In genomic region chr4:11783588-11783987, GRCh38 we compare ENCODE assay signal across 26 cellular contexts.
"Had no signal": no experiment of that assay in that cellular context is flagged by ENCODE, and none has a peak within 500 bp of the region (broad histone marks: within the 10 kb centered on the region; RNA-seq: fewer than 3 reads in every experiment).

No MANE protein-coding gene starts in this region.

- H3K27ac Mint-ChIP-seq: immature natural killer cell; memory B cell; naive thymus-derived CD4-positive, alpha-beta T cell; natural killer cell treated with Interleukin-12 subunit alpha and Interleukin-12 subunit beta and Interleukin-15 and Interleukin-18, amount 100 ng/mL, for 72 hours; progenitor cell of endocrine pancreas; stimulated activated naive B cell treated with anti-CD40 and anti-IgM and Interleukin-4, amounts not matched to agents 10 μg/mL and 1 μg/mL and 100 μg/mL, for 72 hours had no signal

- H3K4me3 ChIP-seq: left ventricle myocardium inferior, lung, mucosa of descending colon, ovary, right atrium auricular region, right lobe of liver, stomach, testis, thyroid gland, upper lobe of right lung had no signal

- H3K27me3 ChIP-seq: ovary, right atrium auricular region, right lobe of liver, stomach, testis, thyroid gland, upper lobe of right lung had no signal

- H3K4me1 ChIP-seq: left ventricle myocardium inferior, right atrium auricular region, right lobe of liver, stomach, testis, thyroid gland, upper lobe of right lung had no signal

- H3K9me3 ChIP-seq: left ventricle myocardium inferior, mucosa of descending colon, ovary, right atrium auricular region, right lobe of liver, stomach, testis, thyroid gland, upper lobe of right lung had no signal

- H3K27me3 Mint-ChIP-seq: natural killer cell treated with Interleukin-12 subunit alpha and Interleukin-12 subunit beta and Interleukin-15 and Interleukin-18, amount 100 ng/mL, for 72 hours; progenitor cell of endocrine pancreas had no signal

- H3K36me3 ChIP-seq: left ventricle myocardium inferior, ovary, right atrium auricular region, right lobe of liver, stomach, thyroid gland, upper lobe of right lung had no signal

- H3K27ac ChIP-seq: left ventricle myocardium inferior, ovary, right atrium auricular region, right lobe of liver, stomach, testis, thyroid gland, upper lobe of right lung had no signal

- H3K36me3 Mint-ChIP-seq: immature natural killer cell; memory B cell; naive thymus-derived CD4-positive, alpha-beta T cell; natural killer cell treated with Interleukin-12 subunit alpha and Interleukin-12 subunit beta and Interleukin-15 and Interleukin-18, amount 100 ng/mL, for 72 hours; stimulated activated naive B cell treated with anti-CD40 and anti-IgM and Interleukin-4, amounts not matched to agents 10 μg/mL and 1 μg/mL and 100 μg/mL, for 72 hours had no signal

- H3K9me3 Mint-ChIP-seq: memory B cell; stimulated activated naive B cell treated with anti-CD40 and anti-IgM and Interleukin-4, amounts not matched to agents 10 μg/mL and 1 μg/mL and 100 μg/mL, for 72 hours had no signal

- FAIRE-seq: kidney, urothelium cell line had no signal

- H3K4me3 Mint-ChIP-seq: immature natural killer cell; memory B cell; naive thymus-derived CD4-positive, alpha-beta T cell; natural killer cell treated with Interleukin-12 subunit alpha and Interleukin-12 subunit beta and Interleukin-15 and Interleukin-18, amount 100 ng/mL, for 72 hours; stimulated activated naive B cell treated with anti-CD40 and anti-IgM and Interleukin-4, amounts not matched to agents 10 μg/mL and 1 μg/mL and 100 μg/mL, for 72 hours had no signal

- ATAC-seq: mucosa of descending colon; naive thymus-derived CD4-positive, alpha-beta T cell; natural killer cell treated with Interleukin-12 subunit alpha and Interleukin-12 subunit beta and Interleukin-15 and Interleukin-18, amount 100 ng/mL, for 72 hours; right lobe of liver; stimulated activated naive B cell treated with anti-CD40 and anti-IgM and Interleukin-4, amounts not matched to agents 10 μg/mL and 1 μg/mL and 100 μg/mL, for 72 hours; stimulated activated naive CD8-positive, alpha-beta T cell treated with anti-CD3 and anti-CD28 coated beads, Interleukin-15, Interleukin-2, amounts not matched to agents 100 U/mL and 50 U/mL, for 24 hours; upper lobe of right lung had no signal

- H3K4me1 Mint-ChIP-seq: immature natural killer cell; memory B cell; naive thymus-derived CD4-positive, alpha-beta T cell; stimulated activated naive B cell treated with anti-CD40 and anti-IgM and Interleukin-4, amounts not matched to agents 10 μg/mL and 1 μg/mL and 100 μg/mL, for 72 hours had no signal

- DNase-seq: hypothalamus; immature natural killer cell; kidney; left ventricle myocardium inferior; midbrain; mucosa of descending colon; naive thymus-derived CD4-positive, alpha-beta T cell; ovary; right lobe of liver; stimulated activated CD4-positive, alpha-beta T cell treated with anti-CD3 and anti-CD28 coated beads, Interleukin-12 subunit alpha, Interleukin-12 subunit beta, amount 100 ng/mL, for 4 hours; stimulated activated CD4-positive, alpha-beta T cell treated with anti-CD3 and anti-CD28 coated beads, Interleukin-15, amount 100 ng/mL, for 24 hours; stimulated activated CD4-positive, alpha-beta T cell treated with anti-CD3 and anti-CD28 coated beads, Interleukin-2, amount 100 ng/mL, for 24 hours; stimulated activated CD4-positive, alpha-beta T cell treated with anti-CD3 and anti-CD28 coated beads, Interleukin-4, amount 100 ng/mL, for 1 hour; stimulated activated naive B cell treated with anti-CD40 and anti-IgM and Interleukin-4, amounts not matched to agents 10 μg/mL and 1 μg/mL and 100 μg/mL, for 72 hours; stimulated activated naive CD8-positive, alpha-beta T cell treated with anti-CD3 and anti-CD28 coated beads, Interleukin-15, Interleukin-2, amounts not matched to agents 100 U/mL and 50 U/mL, for 24 hours; stomach; testis; thyroid gland; trophoblast cell; upper lobe of right lung had no signal
